In genomic region chr4:102172341-102172740, GRCh38 we compare ENCODE assay signal across 25 cellular contexts.
"Had no signal": no experiment of that assay in that cellular context is flagged by ENCODE, and none has a peak within 500 bp of the region (broad histone marks: within the 10 kb centered on the region; RNA-seq: fewer than 3 reads in every experiment).

No MANE protein-coding gene starts in this region.

- H3K27me3 ChIP-seq: breast epithelium, Peyer's patch, SJSA1 had no signal

- H3K27ac Mint-ChIP-seq: activated CD4-positive, alpha-beta T cell treated with anti-CD3 and anti-CD28 coated beads, Interleukin-2, amount 10 ng/mL, durations not matched to agents 24 days and 14 days; activated naive CD4-positive, alpha-beta T cell treated with anti-CD3 and anti-CD28 coated beads for 36 hours; activated naive CD8-positive, alpha-beta T cell; T-helper 1 cell treated with Interleukin-12 subunit alpha and Interleukin-12 subunit beta and Interleukin-4 antibody, amounts not matched to agents 30 μg/mL and 1 μg/mL, for 36 hours had no signal

- DNase-seq: activated CD4-positive, alpha-beta T cell treated with anti-CD3 and anti-CD28 coated beads, Interleukin-2, amount 10 ng/mL, durations not matched to agents 24 days and 14 days; activated CD4-positive, alpha-beta T cell treated with anti-CD3 and anti-CD28 coated beads, Interleukin-2, amount 50 U/mL, for 48 hours; activated CD4-positive, CD25-positive, alpha-beta regulatory T cell treated with anti-CD3 and anti-CD28 coated beads, Interleukin-2, amount 50 U/mL, for 72 hours; activated CD8-positive, alpha-beta memory T cell treated with anti-CD3 and anti-CD28 coated beads for 24 hours; activated gamma-delta T cell; activated naive CD4-positive, alpha-beta T cell treated with anti-CD3 and anti-CD28 coated beads for 36 hours; activated T-cell treated with anti-CD3 and anti-CD28 coated beads, Interleukin-2, amount 50 U/mL, for 4 hours; caudate nucleus; Kasumi-1; KBM-7; NCI-H1105 treated with DMSO at 0.1 percent for 48 hours; NCI-H1436 treated with DMSO at 0.1 percent for 48 hours; NCI-H187; NCI-H2081 treated with DMSO at 0.1 percent for 48 hours; NCI-H2227 treated with DMSO at 0.1 percent for 48 hours; NCI-H446 treated with DMSO at 0.1 percent for 48 hours; NCI-H524 treated with DMSO at 0.1 percent for 48 hours; NCI-H748 treated with DMSO at 0.1 percent for 48 hours; Peyer's patch; SHP77 had no signal

- H3K36me3 ChIP-seq: breast epithelium, Peyer's patch, SJSA1 had no signal

- H3K9me3 Mint-ChIP-seq: activated CD4-positive, alpha-beta T cell treated with anti-CD3 and anti-CD28 coated beads, Interleukin-2, amount 10 ng/mL, durations not matched to agents 24 days and 14 days; activated naive CD4-positive, alpha-beta T cell treated with anti-CD3 and anti-CD28 coated beads for 36 hours; activated T-cell treated with anti-CD3 and anti-CD28 coated beads, Interleukin-2, amount 50 U/mL, for 4 hours; T-helper 1 cell treated with Interleukin-12 subunit alpha and Interleukin-12 subunit beta and Interleukin-4 antibody, amounts not matched to agents 30 μg/mL and 1 μg/mL, for 36 hours had no signal

- H3K4me3 ChIP-seq: breast epithelium, Peyer's patch, SJSA1 had no signal

- H3K27ac ChIP-seq: breast epithelium, Peyer's patch, RWPE1, SJSA1 had no signal

- H3K27me3 Mint-ChIP-seq: activated CD4-positive, alpha-beta T cell treated with anti-CD3 and anti-CD28 coated beads, Interleukin-2, amount 10 ng/mL, durations not matched to agents 24 days and 14 days; activated naive CD8-positive, alpha-beta T cell had no signal

- H3K4me1 ChIP-seq: breast epithelium, Peyer's patch had no signal

- H3K36me3 Mint-ChIP-seq: activated naive CD8-positive, alpha-beta T cell had no signal

- H3K4me1 Mint-ChIP-seq: activated CD4-positive, alpha-beta T cell treated with anti-CD3 and anti-CD28 coated beads, Interleukin-2, amount 10 ng/mL, durations not matched to agents 24 days and 14 days had no signal

- H3K9me3 ChIP-seq: breast epithelium, Peyer's patch, SJSA1 had no signal

- H3K4me3 Mint-ChIP-seq: activated CD4-positive, alpha-beta T cell treated with anti-CD3 and anti-CD28 coated beads, Interleukin-2, amount 10 ng/mL, durations not matched to agents 24 days and 14 days; activated naive CD4-positive, alpha-beta T cell treated with anti-CD3 and anti-CD28 coated beads for 36 hours; activated naive CD8-positive, alpha-beta T cell; activated T-cell treated with anti-CD3 and anti-CD28 coated beads, Interleukin-2, amount 50 U/mL, for 4 hours; T-helper 1 cell treated with Interleukin-12 subunit alpha and Interleukin-12 subunit beta and Interleukin-4 antibody, amounts not matched to agents 30 μg/mL and 1 μg/mL, for 36 hours had no signal
